Comparison of ENCODE assay signal across 1 cellular context in the genomic region with DNA sequence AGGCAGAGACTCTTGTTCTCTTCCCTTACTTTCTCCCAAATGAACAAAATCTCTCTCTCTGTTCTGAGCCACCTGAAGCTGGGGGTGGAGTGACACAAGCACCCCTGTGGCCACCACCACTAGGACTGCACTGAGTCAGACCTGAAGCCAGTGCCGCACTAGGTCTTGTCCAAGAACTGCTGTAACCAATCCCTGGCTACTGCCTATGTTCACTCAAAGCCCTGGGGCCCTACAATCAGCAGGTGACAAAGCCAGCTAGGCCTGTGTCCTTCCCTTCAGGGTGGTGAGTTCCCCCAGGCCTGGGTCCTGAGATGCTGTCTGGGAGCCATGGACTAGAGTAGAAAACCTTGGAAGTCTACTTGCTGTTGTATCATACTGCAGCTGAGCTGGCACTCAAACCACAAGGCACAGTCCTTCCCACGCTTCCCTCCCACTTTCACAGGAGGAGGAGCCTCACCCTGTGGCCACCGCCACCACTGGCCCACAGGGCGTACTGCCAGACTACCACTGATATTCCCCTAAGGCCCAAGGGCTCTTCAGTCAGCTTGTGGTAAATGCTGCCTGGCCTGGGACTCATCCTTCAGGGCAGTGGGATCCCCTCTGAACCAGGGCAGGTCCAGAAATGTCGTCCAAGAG.
TF ChIP-seq lines count a peak whose summit lies in the region.

No MANE protein-coding gene starts in this region.

TF ChIP-seq in WTC11, 78 proteins besides CTCF, POLR2A, EP300 and RAD21 (continued from another document):
- TF ChIP-seq E2F1 (CRISPR knock-in tag; IDR thresholded peaks at IDR 0.05), result no peak
- TF ChIP-seq CBFB (CRISPR knock-in tag; IDR thresholded peaks at IDR 0.05; ENCODE audit: low read depth), result no peak
- no peak for TF ChIP-seq FOXP1 (CRISPR knock-in tag; IDR thresholded peaks at IDR 0.05; ENCODE audit: borderline replicate concordance)
- TF ChIP-seq E2F4 (CRISPR knock-in tag; IDR thresholded peaks at IDR 0.05; ENCODE audit: borderline replicate concordance, low read depth), result no peak
